25 cellular contexts compared by ENCODE assay signal in the genomic region with DNA sequence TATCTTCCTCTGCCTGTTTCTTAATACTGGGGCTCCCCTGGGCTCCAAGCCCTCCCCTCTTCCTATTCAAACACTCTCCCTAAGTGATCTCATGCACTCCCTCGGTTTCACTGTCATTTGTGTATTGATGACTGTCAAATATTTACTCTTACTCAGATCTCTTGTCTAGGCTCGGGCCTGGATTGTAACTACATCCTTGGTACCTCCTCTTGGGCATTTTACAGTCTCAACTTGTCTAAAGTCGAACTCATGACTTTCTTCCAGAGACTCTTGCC.
DNase-seq lines count a peak whose midpoint lies in the region; ATAC-seq and TF ChIP-seq lines count a peak whose summit lies in the region.
"Had no signal": no experiment of that assay in that cellular context is flagged by ENCODE, and none has a peak within 500 bp of the region (broad histone marks: within the 10 kb centered on the region; RNA-seq: fewer than 3 reads in every experiment).

No MANE protein-coding gene starts in this region.

- H3K9me3 ChIP-seq in OCI-LY3 (ENCODE audit: insufficient read depth, low read length), result no peaks in the 10 kb centered on the region
- H3K9me3 ChIP-seq: neutrophil, testis had no signal

- H2AK5ac ChIP-seq in mesendoderm (ENCODE audit: low read length), result no peak overlapping the region

- H3K56ac ChIP-seq in mesendoderm (ENCODE audit: low read length), result no peak overlapping the region

- H3K36me3 ChIP-seq in OCI-LY3 (replicated peaks; ENCODE audit: low read depth, low read length), result no peaks in the 10 kb centered on the region
- H3K36me3 ChIP-seq in mesendoderm (ENCODE audit: control insufficient read depth, insufficient read depth, low read length), result no peaks in the 10 kb centered on the region
- H3K36me3 ChIP-seq: neutrophil had no signal

- H2BK120ac ChIP-seq in mesendoderm (ENCODE audit: low read depth, low read length), result no peak overlapping the region

- TF ChIP-seq CTCF in OCI-LY3 (IDR thresholded peaks at IDR 0.05; ENCODE audit: low read depth, low read length), result no peak

- H3K79me2 ChIP-seq in OCI-LY3 (ENCODE audit: low read length), result no peaks in the 10 kb centered on the region
- no peaks in the 10 kb centered on the region for H3K79me2 ChIP-seq in mesendoderm (ENCODE audit: control insufficient read depth, insufficient read depth, low read length)

- H3K4me3 ChIP-seq in OCI-LY3 (ENCODE audit: low read length), result peak overlapping the region; percentile 34; the same call in 1 of the 2 replicates
- no peak overlapping the region for H3K4me3 ChIP-seq in mesendoderm (ENCODE audit: low read length)
- H3K4me3 ChIP-seq: testis had no signal

- no CpG with 5 or more reads among the region's 3 CpGs for WGBS in mesendoderm (ENCODE audit: extremely low coverage, insufficient coverage, low lambda C conversion rate)

- no peak overlapping the region for H4K8ac ChIP-seq in mesendoderm (ENCODE audit: low read depth, low read length)

- no peaks in the 10 kb centered on the region for H4K20me1 ChIP-seq in OCI-LY3 (ENCODE audit: insufficient read depth, low read length)

- H3K27ac ChIP-seq in OCI-LY3 (ENCODE audit: low read length), result no peak overlapping the region
- H3K27ac ChIP-seq in mesendoderm (ENCODE audit: low read depth, low read length), result peak overlapping the region; percentile 33
- H3K27ac ChIP-seq: foreskin keratinocyte, HL-60, neutrophil, testis had no signal

- H2AFZ ChIP-seq in OCI-LY3 (ENCODE audit: low read depth, low read length), result no peak overlapping the region

- no peak overlapping the region for H4K5ac ChIP-seq in mesendoderm (ENCODE audit: low read length)

- no peak for ATAC-seq in HG03095 (IDR thresholded peaks at IDR 0.05; ENCODE audit: unreplicated experiment)
- ATAC-seq in GM21381 (IDR thresholded peaks at IDR 0.05; ENCODE audit: unreplicated experiment), result no peak
- ATAC-seq in HG02763 (IDR thresholded peaks at IDR 0.05; ENCODE audit: unreplicated experiment), result no peak
- ATAC-seq: activated T-cell treated with anti-CD3 and anti-CD28 coated beads, Interleukin-2, amount 50 U/mL, for 72 hours; esophagus mucosa; foreskin keratinocyte; right cardiac atrium had no signal

- H3K4me2 ChIP-seq in OCI-LY3 (ENCODE audit: low read length) (peak overlapping the region; percentile 65), mesendoderm (ENCODE audit: low read length) (no peak overlapping the region)

- DNase-seq in COLO668 (lab: John Stamatoyannopoulos, UW; ENCODE audit: unreplicated experiment), result peak; percentile 17
- DNase-seq in NCI-H2029 (lab: John Stamatoyannopoulos, UW), result peak; percentile 12
- DNase-seq in mesendoderm, result no peak
- DNase-seq: activated CD4-positive, alpha-beta T cell treated with anti-CD3 and anti-CD28 coated beads, Interleukin-2, amount 50 U/mL, for 4 hours; activated CD4-positive, CD25-positive, alpha-beta regulatory T cell; activated naive CD4-positive, alpha-beta T cell treated with Interleukin-2 at 50 U/mL for 16 hours; activated T-cell treated with anti-CD3 and anti-CD28 coated beads, Interleukin-2, amount 50 U/mL, for 72 hours; CD8-positive, alpha-beta memory T cell; dermis blood vessel endothelial cell; endodermal cell; foreskin keratinocyte; H9; head of caudate nucleus; naive B cell; right cardiac atrium; RPMI8226; stimulated activated CD8-positive, alpha-beta memory T cell treated with anti-CD3 and anti-CD28 coated beads, Interleukin-4, amount 100 ng/mL, for 48 hours; testis had no signal

- no peaks in the 10 kb centered on the region for H3K27me3 ChIP-seq in OCI-LY3 (ENCODE audit: low read depth, low read length)
- no peaks in the 10 kb centered on the region for H3K27me3 ChIP-seq in mesendoderm (ENCODE audit: insufficient read depth, low read length, poor library complexity)
- H3K27me3 ChIP-seq: foreskin keratinocyte, neutrophil, testis had no signal

- H3K79me1 ChIP-seq in mesendoderm (ENCODE audit: low read length), result no peaks in the 10 kb centered on the region

- no peak overlapping the region for H3K9ac ChIP-seq in OCI-LY3 (ENCODE audit: low read length)
- no peak overlapping the region for H3K9ac ChIP-seq in mesendoderm (ENCODE audit: low read length)

- H2BK15ac ChIP-seq in mesendoderm (replicated peaks; ENCODE audit: low read depth), result no peak overlapping the region

- H3K4me1 ChIP-seq in OCI-LY3 (ENCODE audit: low read length) (peaks cover 90% of the 10 kb centered on the region), mesendoderm (ENCODE audit: control insufficient read depth, low read depth, low read length) (peaks cover 9% of the 10 kb centered on the region)
- H3K4me1 ChIP-seq: testis had no signal

- H3K4ac ChIP-seq in mesendoderm (ENCODE audit: low read depth, low read length), result no peak overlapping the region

- H2BK5ac ChIP-seq in mesendoderm (ENCODE audit: low read length), result peak overlapping the region; percentile 64

- no peak overlapping the region for H3K23ac ChIP-seq in mesendoderm (ENCODE audit: low read length)

- H3K18ac ChIP-seq in mesendoderm (ENCODE audit: low read length), result no peak overlapping the region
